Comparison of ENCODE assay signal across 8 cellular contexts in the genomic region with DNA sequence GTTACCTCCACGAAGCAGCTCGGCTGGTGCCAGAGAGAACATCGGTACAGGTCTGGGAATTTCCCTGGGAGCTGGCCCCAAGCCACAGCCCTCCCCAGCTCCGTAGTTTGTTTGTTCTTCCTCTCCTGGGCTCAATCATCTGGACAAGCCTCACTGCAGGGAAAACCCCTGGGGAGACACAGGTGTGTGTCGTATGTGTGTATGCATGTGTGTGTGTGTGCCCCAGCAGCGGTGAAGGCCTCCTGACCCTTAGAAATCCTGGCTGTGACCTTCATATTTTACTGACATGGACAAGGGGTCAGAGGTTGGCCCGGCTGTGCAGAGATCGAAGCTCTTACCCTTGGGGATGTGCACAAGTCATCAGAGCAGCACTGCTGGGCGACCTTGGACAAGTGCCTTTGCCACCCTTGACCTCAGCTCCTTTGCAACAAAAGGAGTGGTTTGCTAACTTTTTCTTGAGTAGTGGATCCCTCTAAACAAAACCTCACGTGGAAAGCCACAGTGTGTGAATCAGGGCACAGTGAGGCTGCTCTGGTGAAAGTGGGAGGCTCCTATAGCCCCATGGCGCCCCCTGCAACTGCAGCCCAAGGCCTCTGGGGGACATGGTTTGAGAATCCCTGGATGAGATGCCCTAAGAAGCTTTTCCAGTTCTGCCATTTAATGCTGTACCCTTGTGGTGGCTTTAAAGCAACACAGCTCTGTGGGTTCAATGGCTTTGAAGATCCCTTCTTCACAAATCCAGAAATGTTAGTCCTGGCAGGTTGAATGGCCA. TPM values are rescaled to one million over a fixed set of nuclear protein-coding genes. Genes with fewer than 3 reads are reported as not detected.
DNase-seq lines count a peak whose midpoint lies in the region; ATAC-seq, FAIRE-seq and TF ChIP-seq lines count a peak whose summit lies in the region.

No MANE protein-coding gene starts in this region.

- no peak overlapping the region for H3K4me3 Mint-ChIP-seq in activated CD4-positive, alpha-beta T cell treated with anti-CD3 and anti-CD28 coated beads for 36 hours

- no peak overlapping the region for H3K4me3 ChIP-seq in bronchial epithelial cell (ENCODE audit: low read depth, low read length)

- H3K36me3 Mint-ChIP-seq in activated CD4-positive, alpha-beta T cell treated with anti-CD3 and anti-CD28 coated beads for 36 hours (ENCODE audit: low read depth): peaks cover 8% of the 10 kb centered on the region

- peaks cover 12% of the 10 kb centered on the region for H3K4me1 Mint-ChIP-seq in activated CD4-positive, alpha-beta T cell treated with anti-CD3 and anti-CD28 coated beads for 36 hours

- no peak for ATAC-seq in activated CD4-positive, alpha-beta T cell treated with anti-CD3 and anti-CD28 coated beads for 36 hours
- no peak for ATAC-seq in GM18511 (IDR thresholded peaks at IDR 0.05; ENCODE audit: unreplicated experiment)

- no peak overlapping the region for H3K27ac Mint-ChIP-seq in activated CD4-positive, alpha-beta T cell treated with anti-CD3 and anti-CD28 coated beads for 36 hours

- FAIRE-seq in bronchial epithelial cell (lab: Jason Lieb, UNC): no peak

- H3K36me3 ChIP-seq in bronchial epithelial cell (ENCODE audit: control insufficient read depth, insufficient read depth, low read length): peaks cover 10% of the 10 kb centered on the region

- no peaks in the 10 kb centered on the region for H3K27me3 ChIP-seq in bronchial epithelial cell (ENCODE audit: control insufficient read depth, insufficient read depth, low read length)

- intact Hi-C loops in activated CD4-positive, alpha-beta T cell treated with anti-CD3 and anti-CD28 coated beads for 36 hours (cut with DNase I, micrococcal nuclease): no loop called here
- intact Hi-C loops in posterior vena cava (cut with DNase I): no loop called here

- DNase-seq in activated CD4-positive, alpha-beta T cell treated with anti-CD3 and anti-CD28 coated beads for 36 hours: peak; percentile 18
- DNase-seq in activated CD4-positive, alpha-beta T cell treated with anti-CD3 and anti-CD28 coated beads for 4 hours: no peak
- DNase-seq in NAMALWA (ENCODE audit: low spot score): peak; percentile 40
- peak; percentile 54 for DNase-seq in bronchial epithelial cell (ENCODE audit: low read depth)
- peak; percentile 64 for DNase-seq in posterior vena cava (ENCODE audit: low spot score)
- DNase-seq in substantia nigra (lab: John Stamatoyannopoulos, UW): no peak
- no peak for DNase-seq in putamen (ENCODE audit: low spot score)

- H3K27me3 Mint-ChIP-seq in activated CD4-positive, alpha-beta T cell treated with anti-CD3 and anti-CD28 coated beads for 36 hours: peaks cover 16% of the 10 kb centered on the region

- no peaks in the 10 kb centered on the region for H3K9me3 Mint-ChIP-seq in activated CD4-positive, alpha-beta T cell treated with anti-CD3 and anti-CD28 coated beads for 36 hours (ENCODE audit: low read depth)

- POLR2A ChIA-PET in activated CD4-positive, alpha-beta T cell treated with anti-CD3 and anti-CD28 coated beads for 36 hours (lab: Charles Lee): no interaction called here

- H3K27ac ChIP-seq in substantia nigra (ENCODE audit: low read depth, low read length, poor library complexity, severe bottlenecking): no peak overlapping the region

- CTCF ChIA-PET in activated CD4-positive, alpha-beta T cell treated with anti-CD3 and anti-CD28 coated beads for 36 hours (lab: Charles Lee): interaction anchor here (0.7 to 2.2 kb wide), 8 partner anchors 10 to 239 kb away, joined by 3 to 7 read pairs (median 3); no protein-coding TSS in a partner anchor

- TF ChIP-seq CTCF in bronchial epithelial cell (IDR thresholded peaks at IDR 0.05; ENCODE audit: insufficient read depth, low read length, severe bottlenecking): no peak

RNA-seq across cellular contexts. Expression of a gene that starts 12.3 kb away (rescaled TPM):
- total RNA-seq in activated CD4-positive, alpha-beta T cell treated with anti-CD3 and anti-CD28 coated beads for 36 hours: not detected
- 0.26 and 1.5 TPM in 2 replicates for total RNA-seq in bronchial epithelial cell
- under 1 TPM in 1 of 2 donors, not detected in 1; 0.10 TPM for total RNA-seq in posterior vena cava

RNA-seq across cellular contexts. Expression of a gene that starts 31.9 kb away (rescaled TPM):
- total RNA-seq in activated CD4-positive, alpha-beta T cell treated with anti-CD3 and anti-CD28 coated beads for 36 hours: 1 to 10 TPM; 6.6 to 7.4 TPM
- total RNA-seq in bronchial epithelial cell: 4.5 and 5.5 TPM in 2 replicates
- under 1 TPM; 0.43 to 0.51 TPM for total RNA-seq in posterior vena cava

RNA-seq across cellular contexts. Expression of a gene that starts 43.3 kb away (rescaled TPM):
- total RNA-seq in activated CD4-positive, alpha-beta T cell treated with anti-CD3 and anti-CD28 coated beads for 36 hours: not detected
- under 0.01 and 0.13 TPM in 2 replicates for total RNA-seq in bronchial epithelial cell
- total RNA-seq in posterior vena cava: 1 to 10 TPM in 1 of 2 donors, under 1 TPM in 1; 0.83 to 1.2 TPM

Comparison
In these comparisons a context has a peak if more than half of its experiments do, and no peak if none do; other contexts are left out.
1. DNase-seq: peak in activated CD4-positive, alpha-beta T cell treated with anti-CD3 and anti-CD28 coated beads for 36 hours (single experiment), NAMALWA (single experiment), bronchial epithelial cell (single experiment) and posterior vena cava (single experiment); none in activated CD4-positive, alpha-beta T cell treated with anti-CD3 and anti-CD28 coated beads for 4 hours (0 of 2), substantia nigra (0 of 49) and putamen (single experiment).